ENCODE assay signal across 8 cellular contexts in genomic region chr4:147799986-147800555, GRCh38.
DNase-seq lines count a peak whose midpoint lies in the region; ATAC-seq and TF ChIP-seq lines count a peak whose summit lies in the region.

No MANE protein-coding gene starts in this region.

- no peak overlapping the region for H3K4me2 ChIP-seq in OCI-LY7 (ENCODE audit: low read length)

- H3K9me3 Mint-ChIP-seq in glutamatergic neuron (ENCODE audit: unreplicated experiment), result peaks cover 3% of the 10 kb centered on the region

- 87 to 91% methylated on average over 7 of the region's 7 CpGs for WGBS in tibial nerve, 2 donors

- POLR2A ChIA-PET in OCI-LY7 (lab: Charles Lee), result interaction anchor here (0.6 kb wide), 1 partner anchor 78 kb away, joined by 3 read pairs; no protein-coding TSS in a partner anchor

- no peaks in the 10 kb centered on the region for H3K9me2 ChIP-seq in OCI-LY7 (ENCODE audit: insufficient read depth, low read length)

- no peak overlapping the region for H3K27ac Mint-ChIP-seq in glutamatergic neuron (ENCODE audit: unreplicated experiment)

- H3K79me2 ChIP-seq in OCI-LY7 (ENCODE audit: insufficient read depth, low read depth, low read length), result no peaks in the 10 kb centered on the region

- no peak overlapping the region for H3K4me3 Mint-ChIP-seq in glutamatergic neuron (ENCODE audit: unreplicated experiment)

- H3K27me3 Mint-ChIP-seq in glutamatergic neuron (ENCODE audit: unreplicated experiment), result peaks cover 5% of the 10 kb centered on the region

- H3K4me1 ChIP-seq in OCI-LY7 (ENCODE audit: insufficient read depth, low read length, poor library complexity, severe bottlenecking), result no peaks in the 10 kb centered on the region
- H3K4me1 ChIP-seq in tibial nerve, result peaks cover 0 to 61% (median 3%) of the 10 kb centered on the region in 4 donors

- no peak overlapping the region for H2AFZ ChIP-seq in OCI-LY7 (ENCODE audit: low read length)

- H3K9me3 ChIP-seq in OCI-LY7 (ENCODE audit: low read length), result no peaks in the 10 kb centered on the region
- no peaks in the 10 kb centered on the region for H3K9me3 ChIP-seq in tibial nerve

- peaks cover 8% of the 10 kb centered on the region for H3K4me1 Mint-ChIP-seq in glutamatergic neuron (ENCODE audit: low read depth, unreplicated experiment)

- H3K27me3 ChIP-seq in tibial nerve, result no peaks in the 10 kb centered on the region

- CTCF ChIA-PET in OCI-LY7 (lab: Charles Lee; ENCODE audit: unreplicated experiment), result no interaction called here

- H3K36me3 Mint-ChIP-seq in glutamatergic neuron (ENCODE audit: unreplicated experiment), result no peaks in the 10 kb centered on the region

- TF ChIP-seq CTCF in OCI-LY7 (conservative IDR thresholded peaks at IDR 0.05; ENCODE audit: low read length) (no peak), tibial nerve (IDR thresholded peaks at IDR 0.05) (no peak), glutamatergic neuron (IDR thresholded peaks at IDR 0.05; ENCODE audit: partially characterized antibody, unreplicated experiment) (no peak)

- H3K4me3 ChIP-seq in OCI-LY7 (ENCODE audit: low read depth, low read length, poor library complexity, severe bottlenecking) (no peak overlapping the region), tibial nerve (no peak overlapping the region)

- peak; percentile 95 for ATAC-seq in HG03354 (IDR thresholded peaks at IDR 0.05; ENCODE audit: poor library complexity, severe bottlenecking, unreplicated experiment)

- peak; percentile 46 for DNase-seq in SIG-M5 treated with dmso at 0.1 percent for 504 hours (lab: John Stamatoyannopoulos, UW; ENCODE audit: unreplicated experiment)
- DNase-seq in SIG-M5 (lab: John Stamatoyannopoulos, UW), result no peak
- DNase-seq in activated CD4-positive, alpha-beta T cell treated with anti-CD3 and anti-CD28 coated beads, Interleukin-2, amount 50 U/mL, for 48 hours, result peak; percentile 62 to 72
- DNase-seq in lung microvascular endothelial cell (ENCODE audit: low read depth in 2 of 2), result peak; percentile 13 to 65
- no peak for DNase-seq in OCI-LY7 (ENCODE audit: low spot score)
- no peak for DNase-seq in tibial nerve (ENCODE audit: low spot score in 2 of 2)
- no peak for DNase-seq in glutamatergic neuron

- no peaks in the 10 kb centered on the region for H4K20me1 ChIP-seq in OCI-LY7 (ENCODE audit: insufficient read depth, low read length)

- intact Hi-C loops in OCI-LY7 (cut with micrococcal nuclease; ENCODE audit: unreplicated experiment), result no loop called here

- H3K27ac ChIP-seq in OCI-LY7 (ENCODE audit: low read depth, low read length, poor library complexity, severe bottlenecking), result no peak overlapping the region
- peak overlapping the region in 2 of 4 donors; percentile 18 to 29 for H3K27ac ChIP-seq in tibial nerve

- H3K36me3 ChIP-seq in OCI-LY7 (ENCODE audit: insufficient read depth, low read length), result no peaks in the 10 kb centered on the region
- peaks cover 0 to 4% (median 0%) of the 10 kb centered on the region in 3 donors for H3K36me3 ChIP-seq in tibial nerve

- TF ChIP-seq POLR2A in tibial nerve (IDR thresholded peaks at IDR 0.05), result no peak

- no TSS peak for BruUV-seq in OCI-LY7 (replicated peaks; lab: Mats Ljungman, UMichigan)

- TF ChIP-seq EP300 in tibial nerve (IDR thresholded peaks at IDR 0.05), result no peak

Comparison
In these comparisons a context has a peak if more than half of its experiments do, and no peak if none do; other contexts are left out.
1. DNase-seq: peak in SIG-M5 treated with dmso at 0.1 percent for 504 hours (single experiment), activated CD4-positive, alpha-beta T cell treated with anti-CD3 and anti-CD28 coated beads, Interleukin-2, amount 50 U/mL, for 48 hours (2 of 2) and lung microvascular endothelial cell (2 of 2); none in SIG-M5 (single experiment), OCI-LY7 (single experiment), tibial nerve (0 of 2) and glutamatergic neuron (single experiment).